In genomic region chr20:57810511-57811372, GRCh38 we compare ENCODE assay signal across 1 cellular context.
TF ChIP-seq lines count a peak whose summit lies in the region.

No MANE protein-coding gene starts in this region.

TF ChIP-seq in A549, 52 proteins besides CTCF, POLR2A, EP300 and RAD21 (continued from another document):
- no peak for TF ChIP-seq REST (IDR thresholded peaks at IDR 0.05)
- TF ChIP-seq FOSL2 (IDR thresholded peaks at IDR 0.05): no peak
- TF ChIP-seq FOSL2 (CRISPR knock-in tag; IDR thresholded peaks at IDR 0.05): peak; percentile 48; the same call in 1 of the 2 replicates
- no peak for TF ChIP-seq CBX2 (IDR thresholded peaks at IDR 0.05; ENCODE audit: borderline replicate concordance, low read depth)
TF ChIP-seq in A549: peak in this region for 4.
